Comparison of ENCODE assay signal across 1 cellular context in the genomic region with DNA sequence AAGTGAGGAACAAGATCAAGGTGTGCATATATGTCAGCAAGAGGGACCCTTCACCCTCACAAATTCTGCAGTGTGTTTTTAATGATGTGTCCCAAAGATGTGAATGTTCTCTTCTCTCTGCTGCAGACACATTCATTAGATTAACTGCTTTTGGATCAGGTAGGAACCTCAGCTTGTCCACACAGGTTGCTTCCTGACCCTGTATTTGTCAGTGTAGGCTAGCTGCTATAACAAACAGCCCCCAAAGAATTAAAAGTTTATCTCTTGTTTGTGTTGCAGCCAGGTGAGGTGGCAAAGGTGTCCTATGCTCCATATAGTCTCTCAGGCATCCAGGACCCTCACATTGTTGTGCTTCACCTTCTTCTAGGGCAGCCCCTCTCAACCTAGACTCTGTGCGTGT.
A peak's percentile ranks its signal among the peaks of the same experiment; 100 is the strongest.
TF ChIP-seq lines count a peak whose summit lies in the region.

No MANE protein-coding gene starts in this region.

TF ChIP-seq in HepG2, 621 proteins besides CTCF, POLR2A, EP300 and RAD21:
- TF ChIP-seq, protein P1, sequence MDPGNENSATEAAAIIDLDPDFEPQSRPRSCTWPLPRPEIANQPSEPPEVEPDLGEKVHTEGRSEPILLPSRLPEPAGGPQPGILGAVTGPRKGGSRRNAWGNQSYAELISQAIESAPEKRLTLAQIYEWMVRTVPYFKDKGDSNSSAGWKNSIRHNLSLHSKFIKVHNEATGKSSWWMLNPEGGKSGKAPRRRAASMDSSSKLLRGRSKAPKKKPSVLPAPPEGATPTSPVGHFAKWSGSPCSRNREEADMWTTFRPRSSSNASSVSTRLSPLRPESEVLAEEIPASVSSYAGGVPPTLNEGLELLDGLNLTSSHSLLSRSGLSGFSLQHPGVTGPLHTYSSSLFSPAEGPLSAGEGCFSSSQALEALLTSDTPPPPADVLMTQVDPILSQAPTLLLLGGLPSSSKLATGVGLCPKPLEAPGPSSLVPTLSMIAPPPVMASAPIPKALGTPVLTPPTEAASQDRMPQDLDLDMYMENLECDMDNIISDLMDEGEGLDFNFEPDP (CRISPR knock-in tag; conservative IDR thresholded peaks at IDR 0.05): no peak
- TF ChIP-seq, protein P2, sequence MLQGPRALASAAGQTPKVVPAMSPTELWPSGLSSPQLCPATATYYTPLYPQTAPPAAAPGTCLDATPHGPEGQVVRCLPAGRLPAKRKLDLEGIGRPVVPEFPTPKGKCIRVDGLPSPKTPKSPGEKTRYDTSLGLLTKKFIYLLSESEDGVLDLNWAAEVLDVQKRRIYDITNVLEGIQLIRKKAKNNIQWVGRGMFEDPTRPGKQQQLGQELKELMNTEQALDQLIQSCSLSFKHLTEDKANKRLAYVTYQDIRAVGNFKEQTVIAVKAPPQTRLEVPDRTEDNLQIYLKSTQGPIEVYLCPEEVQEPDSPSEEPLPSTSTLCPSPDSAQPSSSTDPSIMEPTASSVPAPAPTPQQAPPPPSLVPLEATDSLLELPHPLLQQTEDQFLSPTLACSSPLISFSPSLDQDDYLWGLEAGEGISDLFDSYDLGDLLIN (CRISPR knock-in tag; IDR thresholded peaks at IDR 0.05; ENCODE audit: borderline replicate concordance): no peak
- TF ChIP-seq ZNF891 (CRISPR knock-in tag; IDR thresholded peaks at IDR 0.05) (no peak), BRD4 (CRISPR knock-in tag; IDR thresholded peaks at IDR 0.05) (no peak), RBAK (CRISPR knock-in tag; IDR thresholded peaks at IDR 0.05) (peak; percentile 50; the same call in 1 of the 2 replicates), NR3C1 (CRISPR knock-in tag; IDR thresholded peaks at IDR 0.05) (no peak), SUZ12 (IDR thresholded peaks at IDR 0.05; ENCODE audit: low read depth, low read length) (no peak), SOX6 (IDR thresholded peaks at IDR 0.05) (no peak), SOX6 (CRISPR knock-in tag; IDR thresholded peaks at IDR 0.05) (no peak), ZNF12 (CRISPR knock-in tag; IDR thresholded peaks at IDR 0.05) (peak; percentile 90)
